ENCODE assay signal across 14 cellular contexts in genomic region chr6:168623736-168624135, GRCh38.
DNase-seq lines count a peak whose midpoint lies in the region; ATAC-seq and TF ChIP-seq lines count a peak whose summit lies in the region.
"Had no signal": no experiment of that assay in that cellular context is flagged by ENCODE, and none has a peak within 500 bp of the region (broad histone marks: within the 10 kb centered on the region; RNA-seq: fewer than 3 reads in every experiment).

No MANE protein-coding gene starts in this region.

- DNase-seq in COLO668 (lab: John Stamatoyannopoulos, UW; ENCODE audit: unreplicated experiment) (peak; percentile 61), H9 (peak; percentile 38), WTC11 (ENCODE audit: low spot score) (no peak), sigmoid colon (peak; percentile 50), HUDEP-2 (lab: John Stamatoyannopoulos, UW; ENCODE audit: unreplicated experiment in 76 of 76) (no peak)
- no peak for DNase-seq in activated naive CD4-positive, alpha-beta T cell treated with anti-CD3 and anti-CD28 coated beads, Interleukin-2, amount 50 U/mL, for 16 hours
- DNase-seq: ACHN; CD4-positive, CD25-positive, alpha-beta regulatory T cell; DND-41; GDM1; IMR-90; KBM-7 had no signal

- no peak overlapping the region for H2BK120ac ChIP-seq in H9 (ENCODE audit: low read depth, low read length, poor library complexity, severe bottlenecking)

- no peaks in the 10 kb centered on the region for H3K79me2 ChIP-seq in H9 (ENCODE audit: insufficient read depth, low read length)

- no peak overlapping the region for H3T11ph ChIP-seq in H9 (ENCODE audit: low read length)

- no peaks in the 10 kb centered on the region for H3K27me3 ChIP-seq in H9 (ENCODE audit: insufficient read depth, low read length)
- H3K27me3 ChIP-seq in sigmoid colon: no peaks in the 10 kb centered on the region
- H3K27me3 ChIP-seq: BLaER1 treated with 17β-estradiol and CSF1 and Interleukin-3, amounts not matched to agents 10 nM and 100 nM had no signal

- H3K23ac ChIP-seq in H9 (ENCODE audit: insufficient read length, low read depth, low read length): no peak overlapping the region

- no peak for TF ChIP-seq EP300 in sigmoid colon (IDR thresholded peaks at IDR 0.05)

- no peak overlapping the region for H3K27ac ChIP-seq in H9 (ENCODE audit: insufficient read length, low read depth, low read length)
- H3K27ac ChIP-seq in sigmoid colon: no peak overlapping the region
- H3K27ac ChIP-seq: BLaER1 treated with 17β-estradiol and CSF1 and Interleukin-3, amounts not matched to agents 10 nM and 100 nM had no signal

- H3K9ac ChIP-seq in H9 (ENCODE audit: extremely low read depth, insufficient read length, low read length): no peak overlapping the region
- H3K9ac ChIP-seq: BLaER1 treated with 17β-estradiol and CSF1 and Interleukin-3, amounts not matched to agents 10 nM and 100 nM had no signal

- peaks cover 0 to 6% (median 0%) of the 10 kb centered on the region in 3 experiments; a peak in 1 of 7 replicates for H3K36me3 Mint-ChIP-seq in H9 (ENCODE audit: insufficient read depth in 1 of 3, low read depth in 3 of 3)
- H3K36me3 Mint-ChIP-seq in WTC11: 0 out of 2 replicates have a peak, but pooled peaks cover 3% of the 10 kb centered on the region
- H3K36me3 Mint-ChIP-seq: CD4-positive, CD25-positive, alpha-beta regulatory T cell had no signal

- TF ChIP-seq POLR2A in sigmoid colon (IDR thresholded peaks at IDR 0.05): no peak

- H3K4me1 ChIP-seq in H9 (ENCODE audit: insufficient read depth, low read length): no peaks in the 10 kb centered on the region
- H3K4me1 ChIP-seq in sigmoid colon: peaks cover 0 to 21% (median 12%) of the 10 kb centered on the region in 4 donors

- no peak overlapping the region for H2BK5ac ChIP-seq in H9 (ENCODE audit: insufficient read length, low read length)

- no peak overlapping the region for H4K5ac ChIP-seq in H9 (ENCODE audit: insufficient read length, low read depth, low read length)

- no peak overlapping the region for H3K4me3 Mint-ChIP-seq in H9
- no peak overlapping the region for H3K4me3 Mint-ChIP-seq in WTC11
- H3K4me3 Mint-ChIP-seq: CD4-positive, CD25-positive, alpha-beta regulatory T cell had no signal

- no peak overlapping the region for H3K18ac ChIP-seq in H9 (ENCODE audit: insufficient read length, low read depth, low read length)

- H3K79me1 ChIP-seq in H9 (ENCODE audit: insufficient read depth, low read depth, low read length, poor library complexity, severe bottlenecking): no peaks in the 10 kb centered on the region

- no peak overlapping the region for H2BK15ac ChIP-seq in H9 (ENCODE audit: low read depth, low read length)

- H3K27me3 Mint-ChIP-seq in H9 (ENCODE audit: low read depth): peaks cover 3% of the 10 kb centered on the region; the same call in 1 of the 2 replicates
- H3K27me3 Mint-ChIP-seq in WTC11 (ENCODE audit: low read depth): no peaks in the 10 kb centered on the region

- H2AFZ ChIP-seq in H9 (ENCODE audit: low read length): no peak overlapping the region

- no peak overlapping the region for H2AK5ac ChIP-seq in H9 (ENCODE audit: insufficient read length, low read length)

- H3K4me3 ChIP-seq in sigmoid colon: no peak overlapping the region
- H3K4me3 ChIP-seq: BLaER1 treated with 17β-estradiol and CSF1 and Interleukin-3, amounts not matched to agents 10 nM and 100 nM had no signal

- H3K27ac Mint-ChIP-seq in H9 (no peak overlapping the region), WTC11 (no peak overlapping the region)
- H3K27ac Mint-ChIP-seq: CD4-positive, CD25-positive, alpha-beta regulatory T cell had no signal

- H3K36me3 ChIP-seq in sigmoid colon: no peaks in the 10 kb centered on the region
- H3K36me3 ChIP-seq: BLaER1 treated with 17β-estradiol and CSF1 and Interleukin-3, amounts not matched to agents 10 nM and 100 nM had no signal

- intact Hi-C loops in sigmoid colon (cut with DNase I): loop anchor here (10.0 kb wide), 1 partner anchor 261 kb away; no protein-coding TSS in a partner anchor

- no peak overlapping the region for H3K4me2 ChIP-seq in H9 (ENCODE audit: insufficient read depth, insufficient read length, low read length)
- H3K4me2 ChIP-seq: BLaER1 treated with 17β-estradiol and CSF1 and Interleukin-3, amounts not matched to agents 10 nM and 100 nM had no signal

- no peaks in the 10 kb centered on the region for H3K23me2 ChIP-seq in H9 (ENCODE audit: insufficient read length, low read depth, low read length, poor library complexity, severe bottlenecking)

- no peak overlapping the region for H4K8ac ChIP-seq in H9 (replicated peaks; ENCODE audit: insufficient read length, low read depth, low read length)

- POLR2A ChIA-PET in WTC11 (lab: Charles Lee): no interaction called here

- TF ChIP-seq CTCF in H9 (conservative IDR thresholded peaks at IDR 0.05): no peak
- TF ChIP-seq CTCF in WTC11 (IDR thresholded peaks at IDR 0.05): no peak
- TF ChIP-seq CTCF in sigmoid colon (IDR thresholded peaks at IDR 0.05): no peak

- H3K14ac ChIP-seq in H9 (ENCODE audit: insufficient read depth, low read length): no peak overlapping the region; the same call in 1 of the 2 replicates

- H3K4ac ChIP-seq in H9 (ENCODE audit: low read depth, low read length): no peak overlapping the region

- CTCF ChIA-PET in WTC11 (lab: Charles Lee): no interaction called here

- no peak overlapping the region for H2BK20ac ChIP-seq in H9 (ENCODE audit: low read depth, low read length, poor library complexity, severe bottlenecking)

- H4K20me1 ChIP-seq in H9 (ENCODE audit: control insufficient read depth, insufficient read depth, insufficient read length): no peaks in the 10 kb centered on the region
- H4K20me1 ChIP-seq: BLaER1 treated with 17β-estradiol and CSF1 and Interleukin-3, amounts not matched to agents 10 nM and 100 nM had no signal

- H3K9me3 ChIP-seq in H9 (ENCODE audit: control insufficient read depth, low read depth, low read length): no peaks in the 10 kb centered on the region
- no peaks in the 10 kb centered on the region for H3K9me3 ChIP-seq in sigmoid colon

- H2BK12ac ChIP-seq in H9 (ENCODE audit: insufficient read length, low read depth, low read length): no peak overlapping the region

- H4K91ac ChIP-seq in H9 (ENCODE audit: insufficient read length, low read depth, low read length): no peak overlapping the region

- peak; percentile 70 for ATAC-seq in WTC11
- ATAC-seq in HG02970 (IDR thresholded peaks at IDR 0.05; ENCODE audit: low FRiP score, unreplicated experiment): no peak

- WGBS in H9 (ENCODE audit: extremely low coverage, insufficient read length, low lambda C conversion rate): no CpG with 5 or more reads among the region's 13 CpGs
- WGBS in sigmoid colon, 2 donors: 86 to 88% methylated on average over 13 of the region's 13 CpGs

- peaks cover 7 to 9% of the 10 kb centered on the region in 2 experiments for H3K9me3 Mint-ChIP-seq in H9
- peaks cover 7% of the 10 kb centered on the region; the same call in 1 of the 2 replicates for H3K9me3 Mint-ChIP-seq in WTC11

- H3K56ac ChIP-seq in H9 (ENCODE audit: insufficient read length, low read depth, low read length): no peak overlapping the region

- H3K4me1 Mint-ChIP-seq in H9 (peaks cover 0 to 2% of the 10 kb centered on the region in 2 experiments; a peak in 1 of 4 replicates), WTC11 (peaks cover 7% of the 10 kb centered on the region; the same call in 1 of the 2 replicates)

TF ChIP-seq in WTC11, 78 proteins besides CTCF, POLR2A, EP300 and RAD21 (continues in another document):
- TF ChIP-seq ZNF281 (CRISPR knock-in tag; IDR thresholded peaks at IDR 0.05) (no peak), SMAD3 (CRISPR knock-in tag; IDR thresholded peaks at IDR 0.05; ENCODE audit: borderline replicate concordance) (no peak), ZNF425 (CRISPR knock-in tag; conservative IDR thresholded peaks at IDR 0.05) (no peak), NFE2L1 (CRISPR knock-in tag; IDR thresholded peaks at IDR 0.05) (no peak), FOXP1 (CRISPR knock-in tag; IDR thresholded peaks at IDR 0.05; ENCODE audit: borderline replicate concordance) (no peak), ZNF423 (CRISPR knock-in tag; IDR thresholded peaks at IDR 0.05) (no peak)

Comparison
In these comparisons a context has a peak if more than half of its experiments do, and no peak if none do; other contexts are left out.
1. DNase-seq: peak in COLO668 (single experiment), H9 (single experiment) and sigmoid colon (single experiment); none in WTC11 (single experiment), HUDEP-2 (0 of 76) and activated naive CD4-positive, alpha-beta T cell treated with anti-CD3 and anti-CD28 coated beads, Interleukin-2, amount 50 U/mL, for 16 hours (single experiment).